ENCODE assay signal across 13 cellular contexts in the genomic region with DNA sequence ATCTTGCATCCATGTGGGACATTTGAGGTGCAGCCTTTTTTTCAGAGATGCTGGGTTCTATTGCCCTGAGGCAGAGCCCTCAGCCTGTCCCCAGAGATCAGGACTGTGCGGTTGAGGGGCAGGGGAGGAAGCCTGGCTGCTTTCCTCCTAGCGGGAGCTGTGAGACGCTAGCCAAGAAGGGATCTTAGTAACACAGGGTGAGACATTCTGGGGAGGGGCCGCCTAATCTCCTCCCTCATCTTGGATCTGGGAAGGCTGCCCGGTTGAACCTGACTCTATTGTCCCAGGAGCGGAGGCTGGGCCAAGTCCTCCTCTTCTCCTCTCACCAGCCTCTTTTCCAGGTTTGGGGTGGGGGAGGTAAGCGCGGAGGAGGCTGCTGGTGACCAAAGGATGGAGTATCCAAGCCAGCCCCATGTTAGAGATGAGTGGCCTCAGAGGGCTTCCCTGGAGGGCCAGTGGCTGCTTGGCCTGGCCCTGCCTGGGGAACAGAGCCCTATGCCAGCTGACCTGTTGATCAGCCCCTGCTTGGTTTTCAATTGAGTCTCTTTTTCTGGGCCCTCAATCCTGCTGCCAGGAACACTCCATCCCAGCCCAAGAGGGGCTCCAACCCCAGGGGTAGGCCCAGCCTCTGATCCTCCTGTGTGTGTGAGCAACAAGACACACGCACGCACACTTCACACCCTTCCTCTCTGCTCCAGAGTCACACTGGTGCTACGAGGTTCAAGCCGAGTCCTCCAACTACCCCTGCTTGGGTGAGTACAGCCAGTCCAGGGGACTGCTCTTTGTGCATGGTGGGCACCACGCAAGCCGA. TPM values are rescaled to one million over a fixed set of nuclear protein-coding genes. Genes with fewer than 3 reads are reported as not detected.
DNase-seq lines count a peak whose midpoint lies in the region; ATAC-seq and TF ChIP-seq lines count a peak whose summit lies in the region.
"Had no signal": no experiment of that assay in that cellular context is flagged by ENCODE, and none has a peak within 500 bp of the region (broad histone marks: within the 10 kb centered on the region; RNA-seq: fewer than 3 reads in every experiment).

No MANE protein-coding gene starts in this region.

- H3K36me3 ChIP-seq in esophagus squamous epithelium (no peaks in the 10 kb centered on the region), right lobe of liver (no peaks in the 10 kb centered on the region)
- H3K36me3 ChIP-seq: ascending aorta had no signal

- H3K4me1 ChIP-seq in esophagus squamous epithelium (peaks cover 5 to 30% (median 8%) of the 10 kb centered on the region in 3 donors), right lobe of liver (peaks cover 0 to 4% (median 0%) of the 10 kb centered on the region in 4 donors)

- no peak for TF ChIP-seq POLR2A in esophagus squamous epithelium (IDR thresholded peaks at IDR 0.05)
- TF ChIP-seq POLR2A in right lobe of liver (IDR thresholded peaks at IDR 0.05) = no peak

- H3K4me3 ChIP-seq in AG10803 (ENCODE audit: low read length) (no peak overlapping the region), esophagus squamous epithelium (no peak overlapping the region), right lobe of liver (no peak overlapping the region)
- H3K4me3 ChIP-seq: ascending aorta, K562, PC-9 had no signal

- TF ChIP-seq CTCF in AG10803 (conservative IDR thresholded peaks at IDR 0.05; ENCODE audit: low read length) = no peak
- no peak for TF ChIP-seq CTCF in esophagus squamous epithelium (IDR thresholded peaks at IDR 0.05)
- TF ChIP-seq CTCF in right lobe of liver (IDR thresholded peaks at IDR 0.05) = no peak

- ATAC-seq in right lobe of liver = no peak
- ATAC-seq: K562; stimulated activated naive B cell treated with anti-CD40 and anti-IgM and Interleukin-4, amounts not matched to agents 10 μg/mL and 1 μg/mL and 100 μg/mL, for 72 hours had no signal

- H3K27me3 ChIP-seq in esophagus squamous epithelium (peaks cover 7 to 98% (median 11%) of the 10 kb centered on the region in 4 donors), right lobe of liver (peaks cover 0 to 10% of the 10 kb centered on the region in 2 donors)

- intact Hi-C loops in esophagus squamous epithelium (cut with DNase I) (no loop called here), right lobe of liver (cut with DNase I) (no loop called here)

- H3K9me3 ChIP-seq in esophagus squamous epithelium (no peaks in the 10 kb centered on the region), right lobe of liver (no peaks in the 10 kb centered on the region)
- H3K9me3 ChIP-seq: ascending aorta had no signal

- WGBS in esophagus squamous epithelium, 2 donors = 50 to 95% methylated on average over 1 to 4 of the region's 14 CpGs
- WGBS in right lobe of liver (ENCODE audit: insufficient coverage, low coverage, low lambda C conversion rate, missing lambda C conversion rate) = 59% methylated on average over 3 of the region's 14 CpGs

- DNase-seq in AG10803 (ENCODE audit: low read depth) = peak; percentile 84
- peak; percentile 83 for DNase-seq in M059J (ENCODE audit: low read depth)
- DNase-seq in medulla oblongata (ENCODE audit: extremely low spot score) = peak; percentile 63
- no peak for DNase-seq in NK-92 treated with Interleukin-12 subunit alpha and Interleukin-12 subunit beta, amount 100 ng/mL, for 24 hours (lab: John Stamatoyannopoulos, UW)
- DNase-seq in esophagus squamous epithelium (lab: John Stamatoyannopoulos, UW) = no peak
- no peak for DNase-seq in right lobe of liver
- no peak for DNase-seq in activated CD4-positive, CD25-positive, alpha-beta regulatory T cell treated with anti-CD3 and anti-CD28 coated beads, Interleukin-2, amount 50 U/mL, for 72 hours
- DNase-seq: activated CD4-positive, alpha-beta T cell treated with anti-CD3 and anti-CD28 coated beads, Interleukin-2, amount 50 U/mL, for 4 hours; stimulated activated naive B cell treated with anti-CD40 and anti-IgM and Interleukin-4, amounts not matched to agents 10 μg/mL and 1 μg/mL and 100 μg/mL, for 72 hours had no signal

- peak overlapping the region; percentile 39 for H3K27ac ChIP-seq in cingulate gyrus (ENCODE audit: low read depth, low read length)
- H3K27ac ChIP-seq in esophagus squamous epithelium = no peak overlapping the region
- H3K27ac ChIP-seq in right lobe of liver = no peak overlapping the region
- H3K27ac ChIP-seq: ascending aorta, PC-9 had no signal

RNA-seq across cellular contexts. Expression of a gene that starts 5.0 kb away (rescaled TPM):
- total RNA-seq in M059J (2014; rRNA removed; shearing (Covaris generic)) = 0.42 TPM in 1 of 2 replicates, not detected in the other
- total RNA-seq in esophagus squamous epithelium (1 to 10 TPM in 2 of 4 donors, under 1 TPM in 1, not detected in 1; 0.45 to 1.3 (median 1.1) TPM), right lobe of liver (under 1 TPM in 3 of 6 experiments, not detected in 3; 0.33 to 0.37 (median 0.35) TPM)
- total RNA-seq: PC-9 had no signal

Comparison
In these comparisons a context has a peak if more than half of its experiments do, and no peak if none do; other contexts are left out.
1. DNase-seq: peak in AG10803 (single experiment), M059J (single experiment) and medulla oblongata (single experiment); none in NK-92 treated with Interleukin-12 subunit alpha and Interleukin-12 subunit beta, amount 100 ng/mL, for 24 hours (single experiment), esophagus squamous epithelium (single experiment), right lobe of liver (0 of 3) and activated CD4-positive, CD25-positive, alpha-beta regulatory T cell treated with anti-CD3 and anti-CD28 coated beads, Interleukin-2, amount 50 U/mL, for 72 hours (single experiment).